In genomic region chr14:72680853-72681640, GRCh38 we compare ENCODE assay signal across 18 cellular contexts.
"Had no signal": no experiment of that assay in that cellular context is flagged by ENCODE, and none has a peak within 500 bp of the region (broad histone marks: within the 10 kb centered on the region; RNA-seq: fewer than 3 reads in every experiment).

No MANE protein-coding gene starts in this region.

- H3K4me3 ChIP-seq: coronary artery, gastroesophageal sphincter, heart right ventricle had no signal

- H3K27ac ChIP-seq: brain microvascular endothelial cell, coronary artery, gastroesophageal sphincter, heart right ventricle, VCaP had no signal

- H3K36me3 Mint-ChIP-seq: activated CD4-positive, alpha-beta memory T cell treated with anti-CD3 and anti-CD28 coated beads for 36 hours; natural killer cell had no signal

- H3K4me3 Mint-ChIP-seq: activated CD4-positive, alpha-beta memory T cell treated with anti-CD3 and anti-CD28 coated beads for 36 hours; activated naive CD8-positive, alpha-beta T cell treated with anti-CD3 and anti-CD28 coated beads, Interleukin-2, amount 10 ng/mL, durations not matched to agents 7 days and 5 days; central memory CD8-positive, alpha-beta T cell; immature natural killer cell; natural killer cell; stimulated activated naive B cell treated with anti-CD40 and anti-IgM and Interleukin-4, amounts not matched to agents 10 μg/mL and 1 μg/mL and 100 μg/mL, for 72 hours had no signal

- H3K9me3 ChIP-seq: gastroesophageal sphincter had no signal

- H3K4me1 Mint-ChIP-seq: central memory CD8-positive, alpha-beta T cell; immature natural killer cell; natural killer cell had no signal

- H3K9me3 Mint-ChIP-seq: central memory CD8-positive, alpha-beta T cell; immature natural killer cell; natural killer cell had no signal

- H3K36me3 ChIP-seq: brain microvascular endothelial cell had no signal

- H3K27ac Mint-ChIP-seq: activated CD4-positive, alpha-beta memory T cell treated with anti-CD3 and anti-CD28 coated beads for 36 hours; activated naive CD8-positive, alpha-beta T cell treated with anti-CD3 and anti-CD28 coated beads, Interleukin-2, amount 10 ng/mL, durations not matched to agents 7 days and 5 days; immature natural killer cell; natural killer cell; stimulated activated naive B cell treated with anti-CD40 and anti-IgM and Interleukin-4, amounts not matched to agents 10 μg/mL and 1 μg/mL and 100 μg/mL, for 72 hours had no signal

- DNase-seq: activated CD4-positive, alpha-beta memory T cell treated with anti-CD3 and anti-CD28 coated beads for 36 hours; activated CD4-positive, alpha-beta T cell treated with anti-CD3 and anti-CD28 coated beads for 1 hour; activated naive CD4-positive, alpha-beta T cell; activated naive CD8-positive, alpha-beta T cell treated with anti-CD3 and anti-CD28 coated beads, Interleukin-2, amount 10 ng/mL, durations not matched to agents 7 days and 5 days; activated T-cell treated with anti-CD3 and anti-CD28 coated beads for 4 hours; brain microvascular endothelial cell; heart right ventricle; immature natural killer cell; left cardiac atrium; natural killer cell; nucleus accumbens; posterior cingulate gyrus; stimulated activated naive B cell treated with anti-CD40 and anti-IgM and Interleukin-4, amounts not matched to agents 10 μg/mL and 1 μg/mL and 100 μg/mL, for 72 hours; T1000 had no signal

- H3K27me3 ChIP-seq: brain microvascular endothelial cell, heart right ventricle had no signal

- H3K27me3 Mint-ChIP-seq: activated CD4-positive, alpha-beta memory T cell treated with anti-CD3 and anti-CD28 coated beads for 36 hours; activated naive CD8-positive, alpha-beta T cell treated with anti-CD3 and anti-CD28 coated beads, Interleukin-2, amount 10 ng/mL, durations not matched to agents 7 days and 5 days; stimulated activated naive B cell treated with anti-CD40 and anti-IgM and Interleukin-4, amounts not matched to agents 10 μg/mL and 1 μg/mL and 100 μg/mL, for 72 hours had no signal
